ENCODE assay signal across 8 cellular contexts in the genomic region with DNA sequence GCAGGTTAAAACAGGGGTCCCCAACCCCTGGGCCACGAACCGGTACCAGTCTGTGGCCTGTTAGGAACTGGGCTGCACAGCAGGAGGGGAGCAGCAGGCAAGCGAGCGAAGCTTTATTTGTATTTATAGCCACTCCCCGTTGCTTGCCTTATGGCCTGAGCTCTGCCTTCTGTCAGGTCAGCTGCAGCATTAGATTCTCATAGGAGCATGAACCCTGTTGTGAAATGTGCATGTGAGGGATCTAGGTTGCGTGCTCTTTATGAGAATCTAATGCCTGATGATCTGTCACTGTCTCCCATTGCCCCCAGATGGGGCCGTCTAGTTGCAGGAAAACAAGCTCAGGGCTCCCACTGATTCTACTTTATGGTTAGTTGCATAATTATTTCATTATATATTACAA. TPM values are rescaled to one million over a fixed set of nuclear protein-coding genes. Genes with fewer than 3 reads are reported as not detected.
DNase-seq lines count a peak whose midpoint lies in the region; ATAC-seq and TF ChIP-seq lines count a peak whose summit lies in the region.
"Not testable (repeated sequence)": the region's sequence is repeated elsewhere in the genome, so short reads cannot be mapped to it uniquely, and the experiment has no call there.

No MANE protein-coding gene starts in this region.

- WGBS in sigmoid colon, 2 donors: 79% methylated on average over 7 of the region's 7 CpGs
- WGBS in tibial nerve, 2 donors: 49 to 66% methylated on average over 7 of the region's 7 CpGs

- peaks cover 80% of the 10 kb centered on the region for H3K4me1 ChIP-seq in BLaER1
- H3K4me1 ChIP-seq in HEK293 (ENCODE audit: control insufficient read depth, insufficient read depth, low read length): peaks cover 23% of the 10 kb centered on the region
- peaks cover 86% of the 10 kb centered on the region for H3K4me1 ChIP-seq in adipocyte (ENCODE audit: control insufficient read depth, insufficient read depth, low read length)
- H3K4me1 ChIP-seq in sigmoid colon: peaks cover 0 to 92% (median 87%) of the 10 kb centered on the region in 4 donors
- H3K4me1 ChIP-seq in tibial nerve: peaks cover 4 to 98% (median 61%) of the 10 kb centered on the region in 4 donors

- ATAC-seq in left ventricle myocardium superior: peak; percentile 30

- TF ChIP-seq EP300 in sigmoid colon (IDR thresholded peaks at IDR 0.05); tibial nerve (IDR thresholded peaks at IDR 0.05): not testable (repeated sequence)

- intact Hi-C loops in left ventricle myocardium superior (cut with micrococcal nuclease); sigmoid colon (cut with DNase I): not testable (repeated sequence)

- H3K4me2 ChIP-seq in BLaER1: peak overlapping the region; percentile 92

- peaks cover 48% of the 10 kb centered on the region for H4K20me1 ChIP-seq in BLaER1

- not testable (repeated sequence) for H3K9ac ChIP-seq in BLaER1; adipocyte (ENCODE audit: low read length)

- peaks cover 11% of the 10 kb centered on the region; the same call in 1 of the 2 replicates for H3K36me3 ChIP-seq in BLaER1
- H3K36me3 ChIP-seq in HEK293 (ENCODE audit: control insufficient read depth in 2 of 2, insufficient read depth in 1 of 2, low read length in 2 of 2); adipocyte (ENCODE audit: control insufficient read depth, insufficient read depth, low read length, severe bottlenecking); sigmoid colon; tibial nerve: not testable (repeated sequence)

- not testable (repeated sequence) for H3K27me3 ChIP-seq in BLaER1; adipocyte (replicated peaks; ENCODE audit: control insufficient read depth, insufficient read depth, low read length); sigmoid colon; tibial nerve

- TF ChIP-seq POLR2A in sigmoid colon (IDR thresholded peaks at IDR 0.05); tibial nerve (IDR thresholded peaks at IDR 0.05): not testable (repeated sequence)

- not testable (repeated sequence) for TF ChIP-seq CTCF in HEK293 (tag by site-specific recombination; IDR thresholded peaks at IDR 0.05); choroid plexus epithelial cell (conservative IDR thresholded peaks at IDR 0.05; ENCODE audit: low read depth, low read length); sigmoid colon (IDR thresholded peaks at IDR 0.05); tibial nerve (IDR thresholded peaks at IDR 0.05)

- H3K4me3 ChIP-seq in BLaER1; HEK293 (ENCODE audit: low read depth, low read length); choroid plexus epithelial cell (ENCODE audit: low read depth, low read length); sigmoid colon; tibial nerve: not testable (repeated sequence)
- peak overlapping the region; percentile 26 for H3K4me3 ChIP-seq in adipocyte (ENCODE audit: low read length)

- H3K9me3 ChIP-seq in BLaER1: peaks cover 14% of the 10 kb centered on the region; the same call in 1 of the 2 replicates
- H3K9me3 ChIP-seq in HEK293 (ENCODE audit: control insufficient read depth, insufficient read depth, low read depth, low read length); adipocyte (ENCODE audit: control insufficient read depth, low read length); sigmoid colon; tibial nerve: not testable (repeated sequence)

- DNase-seq in NAMALWA (ENCODE audit: low spot score) (peak; percentile 35), choroid plexus epithelial cell (ENCODE audit: low read depth) (peak; percentile 51)
- not testable (repeated sequence) for DNase-seq in adipocyte (ENCODE audit: low read depth); left ventricle myocardium superior; sigmoid colon; tibial nerve (ENCODE audit: low spot score in 2 of 2)

- POLR2A ChIA-PET in HEK293 (lab: Yijun Ruan, JAX): interaction anchor here (0.9 to 2.2 kb wide), 2 partner anchors 46 to 74 kb away, joined by 3 to 5 read pairs; no protein-coding TSS in a partner anchor

- H3K27ac ChIP-seq in BLaER1 (peak overlapping the region; percentile 75; the same call in 1 of the 2 replicates), sigmoid colon (peak overlapping the region in 3 of 4 donors; percentile 63 to 77 (median 75)), tibial nerve (peak overlapping the region in 3 of 4 donors; percentile 9 to 76 (median 17))
- H3K27ac ChIP-seq in HEK293 (ENCODE audit: extremely low read depth, low read depth, low read length): not testable (repeated sequence)

- CTCF ChIA-PET in HEK293 (lab: Yijun Ruan, JAX): interaction anchor here (0.6 to 1.6 kb wide), 8 partner anchors 26 to 162 kb away, joined by 3 to 8 read pairs (median 3); no protein-coding TSS in a partner anchor

TF ChIP-seq in HEK293, 187 proteins besides CTCF, POLR2A, EP300 and RAD21:
- TF ChIP-seq MZF1 (tag by site-specific recombination; IDR thresholded peaks at IDR 0.05; ENCODE audit: borderline replicate concordance) (peak; percentile 53; the same call in 1 of the 2 replicates), FEZF1 (tag by site-specific recombination; IDR thresholded peaks at IDR 0.05) (peak; percentile 62), ZIC2 (tag by site-specific recombination; IDR thresholded peaks at IDR 0.05) (0 out of 2 replicates have a peak, but pooled peaks have one; percentile 12), ZNF549 (tag by site-specific recombination; IDR thresholded peaks at IDR 0.05) (0 out of 2 replicates have a peak, but pooled peaks have one; percentile 47), ZNF596 (tag by site-specific recombination; IDR thresholded peaks at IDR 0.05) (0 out of 2 replicates have a peak, but pooled peaks have one; percentile 4)

RNA-seq across cellular contexts. Expression of gene LAMC1, which starts 49.4 kb away (rescaled TPM):
- total RNA-seq in left ventricle myocardium superior (98.7 TPM), sigmoid colon (100 to 1,000 TPM; 269 to 542 (median 281) TPM), tibial nerve (100 to 1,000 TPM; 288 to 318 (median 304) TPM)
- 10 to 100 TPM in 2 of 3 donors, 1 to 10 TPM in 1; 3.5 to 28.9 (median 18.0) TPM for polyA plus RNA-seq in sigmoid colon
